In genomic region chr13:43878897-43879322, GRCh38 we compare ENCODE assay signal across 8 cellular contexts. TPM values are rescaled to one million over a fixed set of nuclear protein-coding genes. Genes with fewer than 3 reads are reported as not detected.
DNase-seq lines count a peak whose midpoint lies in the region; TF ChIP-seq lines count a peak whose summit lies in the region.

No MANE protein-coding gene starts in this region.

- peak overlapping the region; percentile 96 for H2AFZ ChIP-seq in neuronal stem cell (ENCODE audit: low read length)

- H4K91ac ChIP-seq in neuronal stem cell (ENCODE audit: low read depth, low read length, poor library complexity): no peak overlapping the region

- H3K4me3 Mint-ChIP-seq in activated T-cell treated with anti-CD3 and anti-CD28 coated beads, Interleukin-2, amount 50 U/mL, for 24 hours: peak overlapping the region; percentile 83
- H3K4me3 Mint-ChIP-seq in activated naive CD8-positive, alpha-beta T cell: peak overlapping the region; percentile 87
- H3K4me3 Mint-ChIP-seq in glutamatergic neuron (ENCODE audit: unreplicated experiment): peak overlapping the region; percentile 86

- H3K36me3 ChIP-seq in neuronal stem cell (replicated peaks in 1 of 2; ENCODE audit: control insufficient read depth in 2 of 2, insufficient read depth in 2 of 2, low read length in 2 of 2): no peaks in the 10 kb centered on the region

- no peak overlapping the region for H2AK5ac ChIP-seq in neuronal stem cell (ENCODE audit: low read depth, low read length)

- H2BK12ac ChIP-seq in neuronal stem cell (ENCODE audit: low read length): no peak overlapping the region

- peaks cover 32% of the 10 kb centered on the region for H3K4me1 Mint-ChIP-seq in activated T-cell treated with anti-CD3 and anti-CD28 coated beads, Interleukin-2, amount 50 U/mL, for 24 hours (ENCODE audit: low read depth)
- H3K4me1 Mint-ChIP-seq in activated naive CD8-positive, alpha-beta T cell (ENCODE audit: low read depth): peaks cover 32% of the 10 kb centered on the region
- peaks cover 9% of the 10 kb centered on the region for H3K4me1 Mint-ChIP-seq in glutamatergic neuron (ENCODE audit: low read depth, unreplicated experiment)

- H3K18ac ChIP-seq in neuronal stem cell (ENCODE audit: low read length): peak overlapping the region; percentile 97

- peaks cover 17% of the 10 kb centered on the region for H3K27me3 Mint-ChIP-seq in activated T-cell treated with anti-CD3 and anti-CD28 coated beads, Interleukin-2, amount 50 U/mL, for 24 hours
- no peaks in the 10 kb centered on the region for H3K27me3 Mint-ChIP-seq in activated naive CD8-positive, alpha-beta T cell
- H3K27me3 Mint-ChIP-seq in glutamatergic neuron (ENCODE audit: unreplicated experiment): peaks cover 7% of the 10 kb centered on the region

- no peak overlapping the region for H4K8ac ChIP-seq in neuronal stem cell (ENCODE audit: low read depth, low read length)

- peaks cover 0 to 4% of the 10 kb centered on the region in 2 donors for H3K4me1 ChIP-seq in neuronal stem cell (ENCODE audit: control insufficient read depth in 2 of 2, insufficient read depth in 1 of 2, low read depth in 1 of 2, low read length in 2 of 2)

- no peaks in the 10 kb centered on the region for H3K79me1 ChIP-seq in neuronal stem cell (ENCODE audit: low read depth, low read length)

- H3K4me3 ChIP-seq in neuronal stem cell (ENCODE audit: low read length in 2 of 2): peak overlapping the region; percentile 71 to 91

- peak overlapping the region; percentile 31 for H3K14ac ChIP-seq in neuronal stem cell (ENCODE audit: low read length)

- peak overlapping the region; percentile 82 for H3K23ac ChIP-seq in neuronal stem cell (ENCODE audit: low read depth, low read length, poor library complexity)

- no peak overlapping the region for H3K27ac ChIP-seq in neuronal stem cell (replicated peaks; ENCODE audit: low read length)

- H3K4me2 ChIP-seq in neuronal stem cell (ENCODE audit: insufficient read depth, low read length, poor library complexity, severe bottlenecking): peak overlapping the region; percentile 100

- TF ChIP-seq CTCF in glutamatergic neuron (IDR thresholded peaks at IDR 0.05; ENCODE audit: partially characterized antibody, unreplicated experiment): no peak

- no peaks in the 10 kb centered on the region for H3K9me3 ChIP-seq in neuronal stem cell (replicated peaks in 1 of 2; ENCODE audit: control insufficient read depth in 2 of 2, insufficient read depth in 1 of 2, low read depth in 1 of 2, low read length in 2 of 2)

- H3K36me3 Mint-ChIP-seq in activated T-cell treated with anti-CD3 and anti-CD28 coated beads, Interleukin-2, amount 50 U/mL, for 24 hours (ENCODE audit: low read depth): no peaks in the 10 kb centered on the region
- H3K36me3 Mint-ChIP-seq in activated naive CD8-positive, alpha-beta T cell: no peaks in the 10 kb centered on the region
- H3K36me3 Mint-ChIP-seq in glutamatergic neuron (ENCODE audit: unreplicated experiment): no peaks in the 10 kb centered on the region

- peak overlapping the region; percentile 90 for H2BK15ac ChIP-seq in neuronal stem cell (ENCODE audit: low read length)

- no peak for DNase-seq in activated T-cell treated with anti-CD3 and anti-CD28 coated beads, Interleukin-2, amount 50 U/mL, for 24 hours
- no peak for DNase-seq in activated T-cell treated with anti-CD3 and anti-CD28 coated beads, Interleukin-2, amount 50 U/mL, for 1 hour
- DNase-seq in HCEC 1CT (peak; percentile 71), NAMALWA (ENCODE audit: low spot score) (peak; percentile 29), glutamatergic neuron (no peak), neuronal stem cell (ENCODE audit: low spot score) (no peak), NCI-H1436 treated with DMSO at 0.1 percent for 48 hours (lab: John Stamatoyannopoulos, UW) (no peak)

- no CpG with 5 or more reads among the region's 30 CpGs for WGBS in neuronal stem cell (ENCODE audit: extremely low coverage in 2 of 2, insufficient read length in 2 of 2, insufficient replicate concordance in 1 of 2), 2 donors

- H3K4ac ChIP-seq in neuronal stem cell (ENCODE audit: low read length): no peak overlapping the region

- H3K9ac ChIP-seq in neuronal stem cell (ENCODE audit: low read depth, low read length, poor library complexity): peak overlapping the region; percentile 91

- H3K27me3 ChIP-seq in neuronal stem cell (ENCODE audit: control insufficient read depth in 3 of 3, insufficient read depth in 3 of 3, low read depth in 1 of 3, low read length in 3 of 3): peaks cover 3 to 20% (median 12%) of the 10 kb centered on the region in 3 experiments

- no peak overlapping the region for H2BK5ac ChIP-seq in neuronal stem cell (ENCODE audit: low read length)

- H3K27ac Mint-ChIP-seq in activated T-cell treated with anti-CD3 and anti-CD28 coated beads, Interleukin-2, amount 50 U/mL, for 24 hours: peak overlapping the region; percentile 93
- peak overlapping the region; percentile 91 for H3K27ac Mint-ChIP-seq in activated naive CD8-positive, alpha-beta T cell
- peak overlapping the region; percentile 38 for H3K27ac Mint-ChIP-seq in glutamatergic neuron (ENCODE audit: unreplicated experiment)

- H3K9me3 Mint-ChIP-seq in activated T-cell treated with anti-CD3 and anti-CD28 coated beads, Interleukin-2, amount 50 U/mL, for 24 hours: no peaks in the 10 kb centered on the region
- no peaks in the 10 kb centered on the region for H3K9me3 Mint-ChIP-seq in activated naive CD8-positive, alpha-beta T cell (ENCODE audit: low read depth)
- peaks cover 5% of the 10 kb centered on the region for H3K9me3 Mint-ChIP-seq in glutamatergic neuron (ENCODE audit: unreplicated experiment)

- H2BK120ac ChIP-seq in neuronal stem cell (ENCODE audit: low read depth, low read length): peak overlapping the region; percentile 34

RNA-seq across cellular contexts. Expression of gene CCDC122, which starts 0.6 kb away (rescaled TPM):
- 5.3 TPM for total RNA-seq in glutamatergic neuron (ENCODE audit: unreplicated experiment)
- 10.3 TPM for polyA plus RNA-seq in neuronal stem cell (2013, experiment 1 of 2)
- polyA plus RNA-seq in neuronal stem cell (2013, experiment 2 of 2): 11.6 TPM

RNA-seq across cellular contexts. Expression of gene LACC1, which starts 0.8 kb away (rescaled TPM):
- total RNA-seq in glutamatergic neuron (ENCODE audit: unreplicated experiment): 1.7 TPM
- 0.20 TPM for polyA plus RNA-seq in neuronal stem cell (2013, experiment 1 of 2)
- polyA plus RNA-seq in neuronal stem cell (2013, experiment 2 of 2): 0.18 TPM

Comparison
In these comparisons a context has a peak if more than half of its experiments do, and no peak if none do; other contexts are left out.
1. DNase-seq: peak in HCEC 1CT (single experiment) and NAMALWA (single experiment); none in activated T-cell treated with anti-CD3 and anti-CD28 coated beads, Interleukin-2, amount 50 U/mL, for 24 hours (single experiment), activated T-cell treated with anti-CD3 and anti-CD28 coated beads, Interleukin-2, amount 50 U/mL, for 1 hour (single experiment), glutamatergic neuron (single experiment), neuronal stem cell (single experiment) and NCI-H1436 treated with DMSO at 0.1 percent for 48 hours (single experiment).
2. H3K27ac Mint-ChIP-seq: peak in every context shown above with its lines; median percentile 93 in activated T-cell treated with anti-CD3 and anti-CD28 coated beads, Interleukin-2, amount 50 U/mL, for 24 hours; 91 in activated naive CD8-positive, alpha-beta T cell; 38 in glutamatergic neuron.
3. Peak in every context shown above with its lines, with median percentiles within 50 percentile points of each other: H3K4me3 Mint-ChIP-seq.